ENCODE assay signal across 8 cellular contexts in genomic region chr15:78977091-78977571, GRCh38. TPM values are rescaled to one million over a fixed set of nuclear protein-coding genes. Genes with fewer than 3 reads are reported as not detected.
DNase-seq lines count a peak whose midpoint lies in the region; ATAC-seq, FAIRE-seq and TF ChIP-seq lines count a peak whose summit lies in the region.

No MANE protein-coding gene starts in this region.

- DNase-seq in lower lobe of right lung (no peak), NCI-H526 (lab: John Stamatoyannopoulos, UW) (no peak), ACHN (no peak), D721Med (ENCODE audit: insufficient read length, low spot score) (no peak), glutamatergic neuron (no peak)

- ATAC-seq in GM18868 (IDR thresholded peaks at IDR 0.05; ENCODE audit: unreplicated experiment) (peak; percentile 76), GM21786 (IDR thresholded peaks at IDR 0.05; ENCODE audit: unreplicated experiment) (peak; percentile 63), HG03565 (IDR thresholded peaks at IDR 0.05; ENCODE audit: unreplicated experiment) (peak; percentile 41), lower lobe of right lung (peak; percentile 43 to 56)

- peaks cover 10% of the 10 kb centered on the region for H3K27me3 Mint-ChIP-seq in glutamatergic neuron (ENCODE audit: unreplicated experiment)

- no peaks in the 10 kb centered on the region for H3K36me3 Mint-ChIP-seq in glutamatergic neuron (ENCODE audit: unreplicated experiment)

- H3K9me3 ChIP-seq in lower lobe of right lung: no peaks in the 10 kb centered on the region

- no peaks in the 10 kb centered on the region for H3K36me3 ChIP-seq in lower lobe of right lung

- intact Hi-C loops in lower lobe of right lung (cut with DNase I): no loop called here

- peak overlapping the region; percentile 68 for H3K27ac ChIP-seq in lower lobe of right lung

- H3K27me3 ChIP-seq in lower lobe of right lung (ENCODE audit: low read depth): no peaks in the 10 kb centered on the region

- peaks cover 7% of the 10 kb centered on the region for H3K9me3 Mint-ChIP-seq in glutamatergic neuron (ENCODE audit: unreplicated experiment)

- no peak overlapping the region for H3K4me3 ChIP-seq in lower lobe of right lung

- H3K4me1 Mint-ChIP-seq in glutamatergic neuron (ENCODE audit: low read depth, unreplicated experiment): peaks cover 10% of the 10 kb centered on the region

- no peak overlapping the region for H3K27ac Mint-ChIP-seq in glutamatergic neuron (ENCODE audit: unreplicated experiment)

- in situ Hi-C loops in ACHN (cut with HindIII; ENCODE audit: low pct_ligation_motif_present, low pct_unique_long_range_greater_than_20kb, low sequenced_read_pairs): no loop called here

- no peak overlapping the region for H3K4me3 Mint-ChIP-seq in glutamatergic neuron (ENCODE audit: unreplicated experiment)

- peaks cover 18% of the 10 kb centered on the region for H3K4me1 ChIP-seq in lower lobe of right lung

- TF ChIP-seq CTCF in lower lobe of right lung (IDR thresholded peaks at IDR 0.05): no peak
- no peak for TF ChIP-seq CTCF in D721Med (IDR thresholded peaks at IDR 0.05; ENCODE audit: insufficient read depth, missing control alignments)
- TF ChIP-seq CTCF in glutamatergic neuron (IDR thresholded peaks at IDR 0.05; ENCODE audit: partially characterized antibody, unreplicated experiment): no peak

- FAIRE-seq in D721Med (lab: Jason Lieb, UNC): no peak

RNA-seq across cellular contexts. Expression of gene CTSH, which starts 32.3 kb away (rescaled TPM):
- total RNA-seq in lower lobe of right lung (724 TPM), glutamatergic neuron (ENCODE audit: unreplicated experiment) (not detected)

Comparison
In these comparisons a context has a peak if more than half of its experiments do, and no peak if none do; other contexts are left out.
1. RNA of gene CTSH, which starts 32.3 kb away (total RNA-seq): 724 TPM in lower lobe of right lung (single experiment); not detected in glutamatergic neuron (single experiment); every median in the first group is over 100 times any median in the second.
2. Peak in every context shown above with its lines, with median percentiles within 50 percentile points of each other: ATAC-seq.